ENCODE assay signal across 9 cellular contexts in genomic region chr1:195733826-195734225, GRCh38.
A peak's percentile ranks its signal among the peaks of the same experiment; 100 is the strongest.
DNase-seq lines count a peak whose midpoint lies in the region; ATAC-seq and TF ChIP-seq lines count a peak whose summit lies in the region.
"Had no signal": no experiment of that assay in that cellular context is flagged by ENCODE, and none has a peak within 500 bp of the region (broad histone marks: within the 10 kb centered on the region; RNA-seq: fewer than 3 reads in every experiment).

No MANE protein-coding gene starts in this region.

- no peaks in the 10 kb centered on the region for H3K9me3 ChIP-seq in mucosa of descending colon
- no peaks in the 10 kb centered on the region for H3K9me3 ChIP-seq in sigmoid colon

- TF ChIP-seq CTCF in VCaP (conservative IDR thresholded peaks at IDR 0.05) (peak; percentile 37), mucosa of descending colon (IDR thresholded peaks at IDR 0.05) (no peak), sigmoid colon (IDR thresholded peaks at IDR 0.05) (no peak)

- peak; percentile 70 for ATAC-seq in GM18511 (IDR thresholded peaks at IDR 0.05; ENCODE audit: unreplicated experiment)
- ATAC-seq in HG03432 (IDR thresholded peaks at IDR 0.05; ENCODE audit: unreplicated experiment), result peak; percentile 70
- peak; percentile 79 for ATAC-seq in mucosa of descending colon

- peaks cover 5% of the 10 kb centered on the region for H3K4me1 ChIP-seq in mucosa of descending colon (ENCODE audit: low read depth)
- H3K4me1 ChIP-seq in sigmoid colon, result no peaks in the 10 kb centered on the region

- H3K36me3 ChIP-seq in mucosa of descending colon (ENCODE audit: low read depth) (no peaks in the 10 kb centered on the region), sigmoid colon (no peaks in the 10 kb centered on the region)

- DNase-seq in mucosa of descending colon (peak in 1 of 3 donors; percentile 57), NCI-H2196 treated with DMSO at 0.1 percent for 48 hours (lab: John Stamatoyannopoulos, UW; ENCODE audit: unreplicated experiment) (no peak), sigmoid colon (no peak), LoVo (ENCODE audit: low spot score) (no peak), NCI-H2107 (lab: John Stamatoyannopoulos, UW) (no peak)
- DNase-seq: NCI-H1436 had no signal

- H3K27ac ChIP-seq in VCaP (no peak overlapping the region), sigmoid colon (no peak overlapping the region)

- H3K4me3 ChIP-seq in mucosa of descending colon, result no peak overlapping the region
- no peak overlapping the region for H3K4me3 ChIP-seq in sigmoid colon

- intact Hi-C loops in mucosa of descending colon (cut with DNase I, micrococcal nuclease), result no loop called here
- intact Hi-C loops in sigmoid colon (cut with DNase I), result no loop called here

- 43 to 81% methylated on average over 1 of the region's 1 CpG for WGBS in sigmoid colon, 2 donors

- TF ChIP-seq POLR2A in sigmoid colon (IDR thresholded peaks at IDR 0.05), result no peak

- H3K27me3 ChIP-seq in sigmoid colon, result no peaks in the 10 kb centered on the region

- no peak for TF ChIP-seq EP300 in sigmoid colon (IDR thresholded peaks at IDR 0.05)
